In genomic region chr10:21161647-21162046, GRCh38 we compare ENCODE assay signal across 17 cellular contexts.
DNase-seq lines count a peak whose midpoint lies in the region; ATAC-seq and TF ChIP-seq lines count a peak whose summit lies in the region.
"Had no signal": no experiment of that assay in that cellular context is flagged by ENCODE, and none has a peak within 500 bp of the region (broad histone marks: within the 10 kb centered on the region; RNA-seq: fewer than 3 reads in every experiment).

No MANE protein-coding gene starts in this region.

- DNase-seq in HAP-1 (ENCODE audit: low spot score in 2 of 2) (peak; percentile 34 to 59), cerebellar cortex (ENCODE audit: low spot score) (peak; percentile 45), kidney tubule cell (ENCODE audit: low spot score) (peak; percentile 81), colonic mucosa (no peak), NCI-H510A (lab: John Stamatoyannopoulos, UW) (no peak)
- DNase-seq in stimulated activated naive CD8-positive, alpha-beta T cell treated with anti-CD3 and anti-CD28 coated beads, Interleukin-15, Interleukin-2, amounts not matched to agents 100 U/mL and 50 U/mL, for 24 hours: no peak
- DNase-seq: CD8-positive, alpha-beta T cell; DND-41; NCI-H1417; NCI-H187; NCI-H2107; NCI-H510A treated with DMSO at 0.1 percent for 48 hours; NCI-H82; SHP77 had no signal

- in situ Hi-C loops in HAP-1 (cut with MboI; ENCODE audit: low sequenced_read_pairs): no loop called here

- ATAC-seq in HG03196 (IDR thresholded peaks at IDR 0.05; ENCODE audit: unreplicated experiment): no peak
- no peak for ATAC-seq in stimulated activated naive CD8-positive, alpha-beta T cell treated with anti-CD3 and anti-CD28 coated beads, Interleukin-15, Interleukin-2, amounts not matched to agents 100 U/mL and 50 U/mL, for 24 hours
- ATAC-seq: CD8-positive, alpha-beta T cell had no signal

- TF ChIP-seq CTCF in colonic mucosa (IDR thresholded peaks at IDR 0.05): no peak

- H3K9me3 ChIP-seq in HAP-1: no peaks in the 10 kb centered on the region
- H3K9me3 ChIP-seq in colonic mucosa: no peaks in the 10 kb centered on the region

- no peak overlapping the region for H3K27ac ChIP-seq in colonic mucosa
- H3K27ac ChIP-seq: BLaER1 treated with 17β-estradiol and CSF1 and Interleukin-3, amounts not matched to agents 10 nM and 100 nM; SK-N-MC had no signal

- H3K4me1 ChIP-seq in HAP-1 (peaks cover 14% of the 10 kb centered on the region), colonic mucosa (no peaks in the 10 kb centered on the region)
- H3K4me1 ChIP-seq: BLaER1 treated with 17β-estradiol and CSF1 and Interleukin-3, amounts not matched to agents 10 nM and 100 nM had no signal

- H3K36me3 ChIP-seq in HAP-1 (replicated peaks): no peaks in the 10 kb centered on the region
- no peaks in the 10 kb centered on the region for H3K36me3 ChIP-seq in colonic mucosa
- H3K36me3 ChIP-seq: BLaER1 treated with 17β-estradiol and CSF1 and Interleukin-3, amounts not matched to agents 10 nM and 100 nM had no signal

- H3K27me3 ChIP-seq in HAP-1 (ENCODE audit: low read depth) (no peaks in the 10 kb centered on the region), colonic mucosa (no peaks in the 10 kb centered on the region)
- H3K27me3 ChIP-seq: BLaER1 treated with 17β-estradiol and CSF1 and Interleukin-3, amounts not matched to agents 10 nM and 100 nM had no signal

- H3K4me3 ChIP-seq in HAP-1 (no peak overlapping the region), colonic mucosa (no peak overlapping the region)
- H3K4me3 ChIP-seq: BLaER1 treated with 17β-estradiol and CSF1 and Interleukin-3, amounts not matched to agents 10 nM and 100 nM; SK-N-MC had no signal

- intact Hi-C loops in colonic mucosa (cut with DNase I): no loop called here

- H3K9ac ChIP-seq in colonic mucosa (ENCODE audit: low read depth in 2 of 2, low read length in 2 of 2): no peak overlapping the region
- H3K9ac ChIP-seq: BLaER1 treated with 17β-estradiol and CSF1 and Interleukin-3, amounts not matched to agents 10 nM and 100 nM had no signal

Comparison
In these comparisons a context has a peak if more than half of its experiments do, and no peak if none do; other contexts are left out.
1. DNase-seq: peak in HAP-1 (2 of 2), cerebellar cortex (single experiment) and kidney tubule cell (single experiment); none in colonic mucosa (single experiment), NCI-H510A (single experiment) and stimulated activated naive CD8-positive, alpha-beta T cell treated with anti-CD3 and anti-CD28 coated beads, Interleukin-15, Interleukin-2, amounts not matched to agents 100 U/mL and 50 U/mL, for 24 hours (single experiment).